In the genomic region with DNA sequence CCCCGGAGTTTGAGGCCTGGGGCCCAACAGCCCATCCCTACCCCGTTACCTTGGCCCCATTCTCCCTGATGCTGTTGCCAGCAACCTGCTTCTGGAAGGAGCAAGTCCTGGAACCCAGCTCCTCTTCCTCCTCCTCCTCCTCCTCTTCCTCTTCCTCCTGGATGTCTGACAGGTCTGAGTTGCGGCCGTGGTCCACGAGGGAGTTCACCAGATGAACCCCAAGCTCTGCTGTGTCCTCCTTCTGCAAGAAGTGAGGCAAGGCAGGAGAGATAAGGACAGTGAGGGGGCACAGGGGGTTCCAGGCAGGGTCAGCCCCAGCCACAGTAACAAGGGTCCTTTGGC, we compare ENCODE assay signal across 15 cellular contexts. TPM values are rescaled to one million over a fixed set of nuclear protein-coding genes. Genes with fewer than 3 reads are reported as not detected.
A peak's percentile ranks its signal among the peaks of the same experiment; 100 is the strongest.
DNase-seq lines count a peak whose midpoint lies in the region; ATAC-seq and TF ChIP-seq lines count a peak whose summit lies in the region.
"Had no signal": no experiment of that assay in that cellular context is flagged by ENCODE, and none has a peak within 500 bp of the region (broad histone marks: within the 10 kb centered on the region; RNA-seq: fewer than 3 reads in every experiment).

No MANE protein-coding gene starts in this region.

- no peaks in the 10 kb centered on the region for H3K27me3 Mint-ChIP-seq in activated T-helper 1 cell treated with anti-CD3 and anti-CD28 coated beads, Interleukin-12 subunit alpha, Interleukin-12 subunit beta, Interleukin-2, Interleukin-4 antibody, amounts not matched to agents 30 ng/mL and 10 ng/mL and 1 ng/mL, durations not matched to agents 14 hours and 24 hours and 36 hours (ENCODE audit: insufficient read depth)
- peaks cover 3% of the 10 kb centered on the region for H3K27me3 Mint-ChIP-seq in type B pancreatic cell
- no peaks in the 10 kb centered on the region for H3K27me3 Mint-ChIP-seq in stimulated activated naive B cell treated with anti-CD40 and anti-IgM and Interleukin-4, amounts not matched to agents 10 μg/mL and 1 μg/mL and 100 μg/mL, for 72 hours

- no peak for TF ChIP-seq CTCF in type B pancreatic cell (conservative IDR thresholded peaks at IDR 0.05)

- ATAC-seq in stimulated activated naive B cell treated with anti-CD40 and anti-IgM and Interleukin-4, amounts not matched to agents 10 μg/mL and 1 μg/mL and 100 μg/mL, for 72 hours (replicated peaks) = no peak

- no peak overlapping the region for H3K4me3 Mint-ChIP-seq in activated T-helper 1 cell treated with anti-CD3 and anti-CD28 coated beads, Interleukin-12 subunit alpha, Interleukin-12 subunit beta, Interleukin-2, Interleukin-4 antibody, amounts not matched to agents 30 ng/mL and 10 ng/mL and 1 ng/mL, durations not matched to agents 14 hours and 24 hours and 36 hours
- no peak overlapping the region for H3K4me3 Mint-ChIP-seq in type B pancreatic cell
- H3K4me3 Mint-ChIP-seq in stimulated activated naive B cell treated with anti-CD40 and anti-IgM and Interleukin-4, amounts not matched to agents 10 μg/mL and 1 μg/mL and 100 μg/mL, for 72 hours = no peak overlapping the region

- intact Hi-C loops in activated T-helper 1 cell treated with anti-CD3 and anti-CD28 coated beads, Interleukin-12 subunit alpha, Interleukin-12 subunit beta, Interleukin-2, Interleukin-4 antibody, amounts not matched to agents 30 ng/mL and 10 ng/mL and 1 ng/mL, durations not matched to agents 14 hours and 24 hours and 36 hours (cut with micrococcal nuclease) = no loop called here
- intact Hi-C loops in posterior vena cava (cut with DNase I) = loop anchor here (10.0 kb wide), 1 partner anchor 105 kb away; the partner anchor contains the start of gene RNF43 (in 2 of the 2)

- peak overlapping the region; percentile 70 for H3K27ac Mint-ChIP-seq in activated T-helper 1 cell treated with anti-CD3 and anti-CD28 coated beads, Interleukin-12 subunit alpha, Interleukin-12 subunit beta, Interleukin-2, Interleukin-4 antibody, amounts not matched to agents 30 ng/mL and 10 ng/mL and 1 ng/mL, durations not matched to agents 14 hours and 24 hours and 36 hours
- no peak overlapping the region for H3K27ac Mint-ChIP-seq in type B pancreatic cell
- H3K27ac Mint-ChIP-seq in stimulated activated naive B cell treated with anti-CD40 and anti-IgM and Interleukin-4, amounts not matched to agents 10 μg/mL and 1 μg/mL and 100 μg/mL, for 72 hours = no peak overlapping the region

- peaks cover 13% of the 10 kb centered on the region for H3K4me1 Mint-ChIP-seq in activated T-helper 1 cell treated with anti-CD3 and anti-CD28 coated beads, Interleukin-12 subunit alpha, Interleukin-12 subunit beta, Interleukin-2, Interleukin-4 antibody, amounts not matched to agents 30 ng/mL and 10 ng/mL and 1 ng/mL, durations not matched to agents 14 hours and 24 hours and 36 hours (ENCODE audit: low read depth)
- no peaks in the 10 kb centered on the region for H3K4me1 Mint-ChIP-seq in type B pancreatic cell (ENCODE audit: unreplicated experiment)
- no peaks in the 10 kb centered on the region for H3K4me1 Mint-ChIP-seq in stimulated activated naive B cell treated with anti-CD40 and anti-IgM and Interleukin-4, amounts not matched to agents 10 μg/mL and 1 μg/mL and 100 μg/mL, for 72 hours

- peaks cover 23% of the 10 kb centered on the region for H3K36me3 Mint-ChIP-seq in activated T-helper 1 cell treated with anti-CD3 and anti-CD28 coated beads, Interleukin-12 subunit alpha, Interleukin-12 subunit beta, Interleukin-2, Interleukin-4 antibody, amounts not matched to agents 30 ng/mL and 10 ng/mL and 1 ng/mL, durations not matched to agents 14 hours and 24 hours and 36 hours (ENCODE audit: low read depth)
- H3K36me3 Mint-ChIP-seq in type B pancreatic cell = no peaks in the 10 kb centered on the region
- no peaks in the 10 kb centered on the region for H3K36me3 Mint-ChIP-seq in stimulated activated naive B cell treated with anti-CD40 and anti-IgM and Interleukin-4, amounts not matched to agents 10 μg/mL and 1 μg/mL and 100 μg/mL, for 72 hours

- peak; percentile 33 for DNase-seq in activated CD8-positive, alpha-beta memory T cell treated with anti-CD3 and anti-CD28 coated beads for 24 hours
- DNase-seq in activated CD8-positive, alpha-beta memory T cell treated with anti-CD3 and anti-CD28 coated beads, Interleukin-2, amount 50 U/mL, for 48 hours = no peak
- DNase-seq in activated T-helper 1 cell treated with anti-CD3 and anti-CD28 coated beads, Interleukin-12 subunit alpha, Interleukin-12 subunit beta, Interleukin-2, Interleukin-4 antibody, amounts not matched to agents 30 ng/mL and 10 ng/mL and 1 ng/mL, durations not matched to agents 14 hours and 24 hours and 36 hours (ENCODE audit: low spot score) = no peak
- DNase-seq in islet precursor cell = peak; percentile 60
- DNase-seq in posterior vena cava (ENCODE audit: low spot score) = peak; percentile 54
- no peak for DNase-seq in type B pancreatic cell (ENCODE audit: extremely low spot score, unreplicated experiment)
- DNase-seq in stimulated activated naive B cell treated with anti-CD40 and anti-IgM and Interleukin-4, amounts not matched to agents 10 μg/mL and 1 μg/mL and 100 μg/mL, for 72 hours = no peak
- DNase-seq: DMS79, GOT3, KG1, NCI-H1105 treated with DMSO at 0.1 percent for 48 hours, NCI-H1694, NCI-H2081 treated with DMSO at 0.1 percent for 48 hours had no signal

- H3K9me3 Mint-ChIP-seq in activated T-helper 1 cell treated with anti-CD3 and anti-CD28 coated beads, Interleukin-12 subunit alpha, Interleukin-12 subunit beta, Interleukin-2, Interleukin-4 antibody, amounts not matched to agents 30 ng/mL and 10 ng/mL and 1 ng/mL, durations not matched to agents 14 hours and 24 hours and 36 hours = no peaks in the 10 kb centered on the region
- H3K9me3 Mint-ChIP-seq in type B pancreatic cell = no peaks in the 10 kb centered on the region
- no peaks in the 10 kb centered on the region for H3K9me3 Mint-ChIP-seq in stimulated activated naive B cell treated with anti-CD40 and anti-IgM and Interleukin-4, amounts not matched to agents 10 μg/mL and 1 μg/mL and 100 μg/mL, for 72 hours

RNA-seq across cellular contexts. Expression of gene TSPOAP1, which starts 18.7 kb away (rescaled TPM):
- total RNA-seq in activated T-helper 1 cell treated with anti-CD3 and anti-CD28 coated beads, Interleukin-12 subunit alpha, Interleukin-12 subunit beta, Interleukin-2, Interleukin-4 antibody, amounts not matched to agents 30 ng/mL and 10 ng/mL and 1 ng/mL, durations not matched to agents 14 hours and 24 hours and 36 hours = 31.4 and 35.1 TPM in 2 replicates
- total RNA-seq in posterior vena cava (1 to 10 TPM; 8.2 to 10.0 TPM), type B pancreatic cell (ENCODE audit: low replicate concordance) (9.7 and 18.4 TPM in 2 replicates)
- total RNA-seq: NCI-H460 had no signal

RNA-seq across cellular contexts. Expression of gene MPO, which starts 29.2 kb away (rescaled TPM):
- total RNA-seq in activated T-helper 1 cell treated with anti-CD3 and anti-CD28 coated beads, Interleukin-12 subunit alpha, Interleukin-12 subunit beta, Interleukin-2, Interleukin-4 antibody, amounts not matched to agents 30 ng/mL and 10 ng/mL and 1 ng/mL, durations not matched to agents 14 hours and 24 hours and 36 hours = not detected in 2 replicates
- total RNA-seq in posterior vena cava (under 1 TPM; 0.74 to 0.86 TPM), type B pancreatic cell (ENCODE audit: low replicate concordance) (not detected in 2 replicates)
- total RNA-seq: HT-29, NCI-H460 had no signal

RNA-seq across cellular contexts. Expression of gene SUPT4H1, which starts 42.1 kb away (rescaled TPM):
- 138 and 142 TPM in 2 replicates for total RNA-seq in activated T-helper 1 cell treated with anti-CD3 and anti-CD28 coated beads, Interleukin-12 subunit alpha, Interleukin-12 subunit beta, Interleukin-2, Interleukin-4 antibody, amounts not matched to agents 30 ng/mL and 10 ng/mL and 1 ng/mL, durations not matched to agents 14 hours and 24 hours and 36 hours
- 10 to 100 TPM; 48.4 to 50.1 TPM for total RNA-seq in posterior vena cava
- 75.7 and 82.9 TPM in 2 replicates for total RNA-seq in type B pancreatic cell (ENCODE audit: low replicate concordance)

Comparison
In these comparisons a context has a peak if more than half of its experiments do, and no peak if none do; other contexts are left out.
1. DNase-seq: peak in activated CD8-positive, alpha-beta memory T cell treated with anti-CD3 and anti-CD28 coated beads for 24 hours (single experiment), islet precursor cell (single experiment) and posterior vena cava (single experiment); none in activated CD8-positive, alpha-beta memory T cell treated with anti-CD3 and anti-CD28 coated beads, Interleukin-2, amount 50 U/mL, for 48 hours (single experiment), activated T-helper 1 cell treated with anti-CD3 and anti-CD28 coated beads, Interleukin-12 subunit alpha, Interleukin-12 subunit beta, Interleukin-2, Interleukin-4 antibody, amounts not matched to agents 30 ng/mL and 10 ng/mL and 1 ng/mL, durations not matched to agents 14 hours and 24 hours and 36 hours (single experiment), type B pancreatic cell (single experiment) and stimulated activated naive B cell treated with anti-CD40 and anti-IgM and Interleukin-4, amounts not matched to agents 10 μg/mL and 1 μg/mL and 100 μg/mL, for 72 hours (single experiment).